Comparison of ENCODE assay signal across 9 cellular contexts in genomic region chr3:54427951-54428871, GRCh38.
A peak's percentile ranks its signal among the peaks of the same experiment; 100 is the strongest.
DNase-seq lines count a peak whose midpoint lies in the region; ATAC-seq, FAIRE-seq and TF ChIP-seq lines count a peak whose summit lies in the region.
"Had no signal": no experiment of that assay in that cellular context is flagged by ENCODE, and none has a peak within 500 bp of the region (broad histone marks: within the 10 kb centered on the region; RNA-seq: fewer than 3 reads in every experiment).

No MANE protein-coding gene starts in this region.

- no peaks in the 10 kb centered on the region for H3K4me1 ChIP-seq in cardiac muscle cell (ENCODE audit: low read depth)

- no peak overlapping the region for H3K4me3 ChIP-seq in cardiac muscle cell

- peak; percentile 89 for TF ChIP-seq CTCF in cardiac muscle cell (IDR thresholded peaks at IDR 0.05; ENCODE audit: low read depth, low read length)

- ATAC-seq in Right ventricle myocardium inferior (no peak), GM21717 (IDR thresholded peaks at IDR 0.05; ENCODE audit: unreplicated experiment) (no peak)

- H3K9me3 ChIP-seq in cardiac muscle cell (ENCODE audit: low read depth), result no peaks in the 10 kb centered on the region

- intact Hi-C loops in Right ventricle myocardium inferior (cut with DNase I), result no loop called here

- no peaks in the 10 kb centered on the region for H3K36me3 ChIP-seq in cardiac muscle cell

- no peaks in the 10 kb centered on the region for H3K27me3 ChIP-seq in cardiac muscle cell

- FAIRE-seq in RCC 7860 (lab: Jason Lieb, UNC), result peak; percentile 57

- H3K27ac ChIP-seq in cardiac muscle cell (no peak overlapping the region), caudate nucleus (ENCODE audit: low read depth, low read length) (no peak overlapping the region)

- DNase-seq in cardiac muscle cell (ENCODE audit: low read depth in 1 of 2, low spot score in 1 of 2) (peak; percentile 78 to 84), Right ventricle myocardium inferior (ENCODE audit: missing footprints) (no peak), LHCN-M2 (ENCODE audit: low read depth) (peak; percentile 32), RCC 7860 (ENCODE audit: low spot score) (peak; percentile 9), caudate nucleus (lab: John Stamatoyannopoulos, UW) (peak in 39 of 61 donors; percentile 3 to 79 (median 20)), kidney glomerular epithelial cell (lab: John Stamatoyannopoulos, UW) (peak; percentile 34)
- peak; percentile 14 to 15 for DNase-seq in stimulated activated CD4-positive, alpha-beta T cell treated with anti-CD3 and anti-CD28 coated beads, Interleukin-4, amount 100 ng/mL, for 48 hours (ENCODE audit: low read depth in 2 of 2)
- DNase-seq: left cardiac atrium had no signal
